In genomic region chr1:160752926-160753325, GRCh38 we compare ENCODE assay signal across 1 cellular context.
TF ChIP-seq lines count a peak whose summit lies in the region.

No MANE protein-coding gene starts in this region.

TF ChIP-seq in GM12878, 131 proteins besides CTCF, POLR2A, EP300 and RAD21:
- TF ChIP-seq CBX5 (IDR thresholded peaks at IDR 0.05; ENCODE audit: low read depth) (no peak), KLF5 (IDR thresholded peaks at IDR 0.05; ENCODE audit: partially characterized antibody) (no peak), SMARCA5 (IDR thresholded peaks at IDR 0.05) (no peak), EZH2 (IDR thresholded peaks at IDR 0.05; ENCODE audit: borderline replicate concordance, control insufficient read depth, low read depth, low read length) (no peak), HDAC6 (IDR thresholded peaks at IDR 0.05; ENCODE audit: unreplicated experiment) (peak; percentile 0)
TF ChIP-seq in GM12878: peak in this region for 1.
